Comparison of ENCODE assay signal across 1 cellular context in the genomic region with DNA sequence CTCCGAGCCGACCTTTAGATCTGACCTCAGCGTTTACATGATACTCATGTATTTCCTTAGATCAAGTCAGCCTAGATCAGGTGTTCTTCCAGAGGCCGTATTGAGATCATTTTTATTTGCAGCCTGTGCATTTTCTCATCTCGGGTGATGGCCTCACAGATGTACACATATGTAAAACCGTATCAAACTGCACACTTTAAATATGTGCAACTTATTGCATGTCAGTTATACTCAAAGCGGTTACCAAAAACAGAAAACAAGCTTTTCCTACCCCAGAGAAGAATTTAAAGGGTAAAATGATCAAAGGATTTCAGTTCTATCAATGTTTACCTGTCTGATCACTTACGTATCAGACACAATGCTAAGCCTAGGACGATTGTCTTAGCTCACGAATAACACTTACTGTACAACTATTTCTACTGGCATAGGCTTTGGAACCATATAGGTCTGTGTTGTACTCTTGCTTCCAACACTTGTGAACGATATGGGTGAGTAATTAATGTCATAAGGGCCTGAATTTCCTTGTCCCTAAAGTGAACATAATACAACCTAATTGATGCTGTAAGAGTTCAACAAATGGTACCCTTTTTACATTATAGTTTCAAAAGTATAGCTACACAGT.
TF ChIP-seq lines count a peak whose summit lies in the region.

No MANE protein-coding gene starts in this region.

TF ChIP-seq in liver, 16 proteins besides CTCF, POLR2A, EP300 and RAD21 (continued from another document):
- TF ChIP-seq, protein P1, sequence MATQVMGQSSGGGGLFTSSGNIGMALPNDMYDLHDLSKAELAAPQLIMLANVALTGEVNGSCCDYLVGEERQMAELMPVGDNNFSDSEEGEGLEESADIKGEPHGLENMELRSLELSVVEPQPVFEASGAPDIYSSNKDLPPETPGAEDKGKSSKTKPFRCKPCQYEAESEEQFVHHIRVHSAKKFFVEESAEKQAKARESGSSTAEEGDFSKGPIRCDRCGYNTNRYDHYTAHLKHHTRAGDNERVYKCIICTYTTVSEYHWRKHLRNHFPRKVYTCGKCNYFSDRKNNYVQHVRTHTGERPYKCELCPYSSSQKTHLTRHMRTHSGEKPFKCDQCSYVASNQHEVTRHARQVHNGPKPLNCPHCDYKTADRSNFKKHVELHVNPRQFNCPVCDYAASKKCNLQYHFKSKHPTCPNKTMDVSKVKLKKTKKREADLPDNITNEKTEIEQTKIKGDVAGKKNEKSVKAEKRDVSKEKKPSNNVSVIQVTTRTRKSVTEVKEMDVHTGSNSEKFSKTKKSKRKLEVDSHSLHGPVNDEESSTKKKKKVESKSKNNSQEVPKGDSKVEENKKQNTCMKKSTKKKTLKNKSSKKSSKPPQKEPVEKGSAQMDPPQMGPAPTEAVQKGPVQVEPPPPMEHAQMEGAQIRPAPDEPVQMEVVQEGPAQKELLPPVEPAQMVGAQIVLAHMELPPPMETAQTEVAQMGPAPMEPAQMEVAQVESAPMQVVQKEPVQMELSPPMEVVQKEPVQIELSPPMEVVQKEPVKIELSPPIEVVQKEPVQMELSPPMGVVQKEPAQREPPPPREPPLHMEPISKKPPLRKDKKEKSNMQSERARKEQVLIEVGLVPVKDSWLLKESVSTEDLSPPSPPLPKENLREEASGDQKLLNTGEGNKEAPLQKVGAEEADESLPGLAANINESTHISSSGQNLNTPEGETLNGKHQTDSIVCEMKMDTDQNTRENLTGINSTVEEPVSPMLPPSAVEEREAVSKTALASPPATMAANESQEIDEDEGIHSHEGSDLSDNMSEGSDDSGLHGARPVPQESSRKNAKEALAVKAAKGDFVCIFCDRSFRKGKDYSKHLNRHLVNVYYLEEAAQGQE (IDR thresholded peaks at IDR 0.05) = no peak
- no peak for TF ChIP-seq EGR1 (IDR thresholded peaks at IDR 0.05; ENCODE audit: low read depth in 2 of 2)
- no peak for TF ChIP-seq FOXA1 (IDR thresholded peaks at IDR 0.05)
- TF ChIP-seq, protein P2, sequence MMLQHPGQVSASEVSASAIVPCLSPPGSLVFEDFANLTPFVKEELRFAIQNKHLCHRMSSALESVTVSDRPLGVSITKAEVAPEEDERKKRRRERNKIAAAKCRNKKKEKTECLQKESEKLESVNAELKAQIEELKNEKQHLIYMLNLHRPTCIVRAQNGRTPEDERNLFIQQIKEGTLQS (IDR thresholded peaks at IDR 0.05) = no peak
- TF ChIP-seq JUND (IDR thresholded peaks at IDR 0.05) = no peak
- TF ChIP-seq RXRA (IDR thresholded peaks at IDR 0.05) = no peak
- TF ChIP-seq TAF1 (conservative IDR thresholded peaks at IDR 0.05) = no peak
- no peak for TF ChIP-seq HNF4G (IDR thresholded peaks at IDR 0.05)
